ENCODE assay signal across 14 cellular contexts in genomic region chr20:13765868-13766416, GRCh38. TPM values are rescaled to one million over a fixed set of nuclear protein-coding genes. Genes with fewer than 3 reads are reported as not detected.
DNase-seq lines count a peak whose midpoint lies in the region; ATAC-seq, FAIRE-seq and TF ChIP-seq lines count a peak whose summit lies in the region.
"Had no signal": no experiment of that assay in that cellular context is flagged by ENCODE, and none has a peak within 500 bp of the region (broad histone marks: within the 10 kb centered on the region; RNA-seq: fewer than 3 reads in every experiment).

No MANE protein-coding gene starts in this region.

- no peak overlapping the region for H4K91ac ChIP-seq in mesenchymal stem cell (ENCODE audit: low read length)

- ATAC-seq in SK-N-SH treated with all-trans-retinoic acid at 6 μM for 48 hours (no peak), HepG2 (no peak), right lobe of liver (no peak), HG02678 (IDR thresholded peaks at IDR 0.05; ENCODE audit: unreplicated experiment) (no peak)
- ATAC-seq: HCT116 had no signal

- H2AFZ ChIP-seq in SK-N-SH (ENCODE audit: low read depth) (no peak overlapping the region), HepG2 (ENCODE audit: low read length) (no peak overlapping the region), endothelial cell of umbilical vein (ENCODE audit: low read depth, low read length) (no peak overlapping the region), mesenchymal stem cell (ENCODE audit: low read depth, low read length) (no peak overlapping the region)
- H2AFZ ChIP-seq: GM23248 had no signal

- H3K36me3 ChIP-seq in SK-N-SH (replicated peaks in 1 of 2; ENCODE audit: control insufficient read depth in 1 of 2, insufficient read depth in 2 of 2, low read length in 1 of 2), result peaks cover 76 to 82% of the 10 kb centered on the region in 2 experiments
- peaks cover 35 to 89% of the 10 kb centered on the region in 2 experiments for H3K36me3 ChIP-seq in HepG2 (replicated peaks in 1 of 2; ENCODE audit: control insufficient read depth in 1 of 2, insufficient read depth in 2 of 2, low read length in 2 of 2)
- H3K36me3 ChIP-seq in right lobe of liver, result peaks cover 0 to 76% (median 15%) of the 10 kb centered on the region in 4 donors
- peaks cover 8 to 31% of the 10 kb centered on the region in 2 experiments for H3K36me3 ChIP-seq in endothelial cell of umbilical vein (ENCODE audit: control insufficient read depth in 2 of 2, extremely low read depth in 1 of 2, insufficient read depth in 2 of 2, low read length in 2 of 2)
- peaks cover 19 to 90% of the 10 kb centered on the region in 2 experiments for H3K36me3 ChIP-seq in mesenchymal stem cell (ENCODE audit: control insufficient read depth in 1 of 2, insufficient read depth in 2 of 2, low read depth in 1 of 2, low read length in 2 of 2)

- no peak overlapping the region for H2BK5ac ChIP-seq in mesenchymal stem cell (ENCODE audit: low read depth, low read length, poor library complexity, severe bottlenecking)

- no peaks in the 10 kb centered on the region for H3K9me2 ChIP-seq in SK-N-SH

- H2AK5ac ChIP-seq in mesenchymal stem cell (ENCODE audit: low read length, severe bottlenecking), result no peak overlapping the region

- no peak overlapping the region for H2BK120ac ChIP-seq in mesenchymal stem cell (ENCODE audit: low read depth, low read length)

- H4K20me1 ChIP-seq in SK-N-SH (ENCODE audit: insufficient read depth), result no peaks in the 10 kb centered on the region
- no peaks in the 10 kb centered on the region for H4K20me1 ChIP-seq in HepG2 (ENCODE audit: insufficient read depth, low read length)
- no peaks in the 10 kb centered on the region for H4K20me1 ChIP-seq in endothelial cell of umbilical vein (replicated peaks; ENCODE audit: control insufficient read depth, extremely low read depth, insufficient read depth, low read length)

- POLR2A ChIA-PET in SK-N-SH (lab: Yijun Ruan, JAX) (no interaction called here), HepG2 (lab: Yijun Ruan, JAX) (no interaction called here), endothelial cell of umbilical vein (lab: Charles Lee) (no interaction called here)

- no peaks in the 10 kb centered on the region for H3K9me3 ChIP-seq in SK-N-SH
- peaks cover 5% of the 10 kb centered on the region; the same call in 1 of the 2 replicates for H3K9me3 ChIP-seq in HepG2 (ENCODE audit: low read length)
- no peaks in the 10 kb centered on the region for H3K9me3 ChIP-seq in right lobe of liver
- peaks cover 3% of the 10 kb centered on the region for H3K9me3 ChIP-seq in endothelial cell of umbilical vein (replicated peaks; ENCODE audit: control insufficient read depth, insufficient read depth, low read length)
- H3K9me3 ChIP-seq in mesenchymal stem cell (ENCODE audit: control insufficient read depth, low read length), result peaks cover 14% of the 10 kb centered on the region

- no peak for TF ChIP-seq CTCF in SK-N-SH (IDR thresholded peaks at IDR 0.05)
- TF ChIP-seq CTCF in HepG2 (CRISPR knock-in tag; IDR thresholded peaks at IDR 0.05), result no peak
- TF ChIP-seq CTCF in right lobe of liver (IDR thresholded peaks at IDR 0.05), result no peak
- no peak for TF ChIP-seq CTCF in endothelial cell of umbilical vein (IDR thresholded peaks at IDR 0.05; ENCODE audit: extremely low read depth in 1 of 2, insufficient read depth in 1 of 2, low read depth in 1 of 2, low read length in 2 of 2)

- in situ Hi-C loops in HepG2 (cut with HindIII; ENCODE audit: extremely low pct_ligation_motif_present, low pct_unique_long_range_greater_than_20kb), result no loop called here

- H3K27ac ChIP-seq in SK-N-SH (ENCODE audit: low read depth in 2 of 2, low read length in 1 of 2), result no peak overlapping the region
- no peak overlapping the region for H3K27ac ChIP-seq in HepG2 (ENCODE audit: extremely low read length, insufficient read depth, low read length)
- H3K27ac ChIP-seq in right lobe of liver, result no peak overlapping the region
- peak overlapping the region; percentile 94 for H3K27ac ChIP-seq in endothelial cell of umbilical vein (ENCODE audit: insufficient read depth, low read depth, low read length)
- no peak overlapping the region for H3K27ac ChIP-seq in mesenchymal stem cell (ENCODE audit: low read length, poor library complexity, severe bottlenecking)
- H3K27ac ChIP-seq: 22Rv1, GM23248 had no signal

- no TSS peak for BruUV-seq in HepG2 (replicated peaks; lab: Mats Ljungman, UMichigan)
- no TSS peak for BruUV-seq in endothelial cell of umbilical vein (replicated peaks; lab: Mats Ljungman, UMichigan)

- no peak overlapping the region for H3K14ac ChIP-seq in mesenchymal stem cell (ENCODE audit: low read length in 2 of 2)

- H3K27me3 ChIP-seq in SK-N-SH (ENCODE audit: insufficient read depth), result no peaks in the 10 kb centered on the region
- H3K27me3 ChIP-seq in HepG2 (ENCODE audit: control insufficient read depth in 1 of 2, insufficient read depth in 2 of 2, low read length in 2 of 2), result no peaks in the 10 kb centered on the region
- no peaks in the 10 kb centered on the region for H3K27me3 ChIP-seq in right lobe of liver
- H3K27me3 ChIP-seq in endothelial cell of umbilical vein (ENCODE audit: control insufficient read depth in 2 of 2, insufficient read depth in 2 of 2, low read length in 2 of 2), result no peaks in the 10 kb centered on the region
- no peaks in the 10 kb centered on the region for H3K27me3 ChIP-seq in mesenchymal stem cell (ENCODE audit: control insufficient read depth in 1 of 2, insufficient read depth in 1 of 2, low read length in 2 of 2)

- no peak overlapping the region for H2BK12ac ChIP-seq in mesenchymal stem cell (ENCODE audit: low read length in 2 of 2)

- TF ChIP-seq EP300 in SK-N-SH (IDR thresholded peaks at IDR 0.05; ENCODE audit: borderline replicate concordance in 1 of 2, low read depth in 1 of 2, low read length in 1 of 2) (no peak), HepG2 (IDR thresholded peaks at IDR 0.05; ENCODE audit: low read depth in 2 of 2, low read length in 2 of 2) (no peak), HepG2 (CRISPR knock-in tag; IDR thresholded peaks at IDR 0.05; ENCODE audit: borderline replicate concordance) (no peak)

- no peak overlapping the region for H3K4ac ChIP-seq in mesenchymal stem cell (ENCODE audit: low read depth in 1 of 2, low read length in 2 of 2)

- H3K4me2 ChIP-seq in SK-N-SH (no peak overlapping the region), HepG2 (ENCODE audit: low read depth, low read length) (no peak overlapping the region), endothelial cell of umbilical vein (ENCODE audit: insufficient read depth, low read length) (peak overlapping the region; percentile 67), mesenchymal stem cell (ENCODE audit: low read length, poor library complexity, severe bottlenecking) (no peak overlapping the region)

- H3K9ac ChIP-seq in SK-N-SH, result no peak overlapping the region
- no peak overlapping the region for H3K9ac ChIP-seq in HepG2 (ENCODE audit: insufficient read depth, low read depth, low read length)
- peak overlapping the region; percentile 35 for H3K9ac ChIP-seq in endothelial cell of umbilical vein (replicated peaks; ENCODE audit: extremely low read depth, insufficient read depth, low read length)
- H3K9ac ChIP-seq in mesenchymal stem cell (ENCODE audit: low read length), result no peak overlapping the region
- H3K9ac ChIP-seq: GM23248 had no signal

- no peaks in the 10 kb centered on the region for H3F3A ChIP-seq in SK-N-SH (replicated peaks; ENCODE audit: insufficient read depth)

- CTCF ChIA-PET in SK-N-SH (lab: Yijun Ruan, JAX), result interaction anchor here (1.2 kb wide), 1 partner anchor 12 kb away, joined by 3 read pairs; no protein-coding TSS in a partner anchor
- CTCF ChIA-PET in HepG2 (lab: Yijun Ruan, JAX; ENCODE audit: low intra/inter-chr PET ratio, low total read pairs), result no interaction called here
- CTCF ChIA-PET in endothelial cell of umbilical vein (lab: Charles Lee), result interaction anchor here (1.4 kb wide), 1 partner anchor 11 kb away, joined by 10 read pairs; no protein-coding TSS in a partner anchor

- DNase-seq in SK-N-SH (no peak), HepG2 (ENCODE audit: low spot score) (no peak), right lobe of liver (no peak), endothelial cell of umbilical vein (ENCODE audit: low read depth, low spot score) (no peak), erythroblast (lab: John Stamatoyannopoulos, UW) (no peak), mesenchymal stem cell (no peak)
- DNase-seq: Caco-2; CD8-positive, alpha-beta memory T cell; GM23248 had no signal

- H3K79me2 ChIP-seq in SK-N-SH (ENCODE audit: insufficient read depth) (no peaks in the 10 kb centered on the region; the same call in 1 of the 2 replicates), HepG2 (ENCODE audit: insufficient read depth, low read length) (no peaks in the 10 kb centered on the region), endothelial cell of umbilical vein (ENCODE audit: control insufficient read depth, insufficient read depth, low read length) (peaks cover 4% of the 10 kb centered on the region)

- H3K23ac ChIP-seq in mesenchymal stem cell (ENCODE audit: low read length in 2 of 2), result no peak overlapping the region

- 93% methylated on average over 1 of the region's 1 CpG for WGBS in SK-N-SH (ENCODE audit: low lambda C conversion rate)
- WGBS in HepG2 (ENCODE audit: low lambda C conversion rate), result 96% methylated on average over 1 of the region's 1 CpG
- 100% methylated on average over 1 of the region's 1 CpG for WGBS in right lobe of liver (ENCODE audit: insufficient coverage, low coverage, low lambda C conversion rate, missing lambda C conversion rate)
- no CpG with 5 or more reads among the region's 1 CpG for WGBS in mesenchymal stem cell

- no peaks in the 10 kb centered on the region for H3K9me1 ChIP-seq in endothelial cell of umbilical vein (replicated peaks; ENCODE audit: control insufficient read depth, extremely low read depth, insufficient read depth, low read length)

- no peak overlapping the region for H2BK15ac ChIP-seq in mesenchymal stem cell (ENCODE audit: low read depth, poor library complexity, severe bottlenecking)

- no peaks in the 10 kb centered on the region for H3K4me1 ChIP-seq in SK-N-SH (ENCODE audit: control insufficient read depth in 1 of 2, insufficient read depth in 2 of 2, low read depth in 1 of 2, low read length in 1 of 2)
- H3K4me1 ChIP-seq in HepG2 (ENCODE audit: insufficient read depth, low read length), result no peaks in the 10 kb centered on the region
- no peaks in the 10 kb centered on the region for H3K4me1 ChIP-seq in right lobe of liver
- peaks cover 10% of the 10 kb centered on the region for H3K4me1 ChIP-seq in endothelial cell of umbilical vein (ENCODE audit: control insufficient read depth, extremely low read depth, insufficient read depth, low read length)
- H3K4me1 ChIP-seq in mesenchymal stem cell (ENCODE audit: control insufficient read depth, insufficient read depth, low read depth, low read length), result no peaks in the 10 kb centered on the region
- H3K4me1 ChIP-seq: Caco-2 had no signal

- FAIRE-seq in HepG2 (lab: Jason Lieb, UNC) (no peak), endothelial cell of umbilical vein (lab: Jason Lieb, UNC) (no peak)
- FAIRE-seq: GM18507 had no signal

- TF ChIP-seq POLR2A in HepG2 (IDR thresholded peaks at IDR 0.05; ENCODE audit: insufficient read depth in 1 of 2, low read depth in 2 of 2, low read length in 2 of 2), result no peak
- TF ChIP-seq POLR2A in right lobe of liver (IDR thresholded peaks at IDR 0.05), result no peak
- TF ChIP-seq POLR2A in endothelial cell of umbilical vein (IDR thresholded peaks at IDR 0.05; ENCODE audit: low read depth, low read length), result no peak
- TF ChIP-seq POLR2A in erythroblast (IDR thresholded peaks at IDR 0.05; ENCODE audit: low read length), result no peak

- TF ChIP-seq RAD21 in SK-N-SH (IDR thresholded peaks at IDR 0.05; ENCODE audit: low read length), result no peak
- no peak for TF ChIP-seq RAD21 in HepG2 (CRISPR knock-in tag; IDR thresholded peaks at IDR 0.05)

- no peak overlapping the region for H4K8ac ChIP-seq in mesenchymal stem cell (ENCODE audit: low read length)

- dilution Hi-C loops in endothelial cell of umbilical vein (cut with MboI; ENCODE audit: extremely low pct_ligation_motif_present, low sequenced_read_pairs), result no loop called here

- no peak overlapping the region for H3K18ac ChIP-seq in mesenchymal stem cell (ENCODE audit: low read depth in 1 of 2, low read length in 2 of 2)

- H3K4me3 ChIP-seq in SK-N-SH (ENCODE audit: low read depth in 2 of 2, low read length in 1 of 2), result no peak overlapping the region
- no peak overlapping the region for H3K4me3 ChIP-seq in HepG2 (replicated peaks in 1 of 3; ENCODE audit: insufficient read depth in 1 of 3, low read depth in 2 of 3, low read length in 3 of 3)
- no peak overlapping the region for H3K4me3 ChIP-seq in right lobe of liver
- no peak overlapping the region for H3K4me3 ChIP-seq in endothelial cell of umbilical vein (replicated peaks in 1 of 3; ENCODE audit: insufficient read depth in 1 of 3, low read depth in 1 of 3, low read length in 3 of 3)
- H3K4me3 ChIP-seq in mesenchymal stem cell (ENCODE audit: insufficient read depth in 1 of 2, low read depth in 1 of 2, low read length in 2 of 2), result no peak overlapping the region
- H3K4me3 ChIP-seq: GM23248 had no signal

- intact Hi-C loops in HepG2 (cut with micrococcal nuclease; ENCODE audit: unreplicated experiment), result no loop called here
- intact Hi-C loops in right lobe of liver (cut with DNase I), result no loop called here
- intact Hi-C loops in endothelial cell of umbilical vein (cut with micrococcal nuclease), result no loop called here

- H3K79me1 ChIP-seq in mesenchymal stem cell (replicated peaks; ENCODE audit: low read length, poor library complexity, severe bottlenecking), result peaks cover 7% of the 10 kb centered on the region

RNA-seq across cellular contexts. Expression of gene ESF1, which starts 18.8 kb away (rescaled TPM):
- 1.4 and 1.8 TPM in 2 replicates for polyA plus RNA-seq in SK-N-SH (2012; rRNA removed)
- 2.5 and 4.6 TPM in 2 replicates for polyA plus RNA-seq in SK-N-SH (2012; cell fraction: cytosol; rRNA removed)
- 0.85 and 1.9 TPM in 2 replicates for polyA plus RNA-seq in SK-N-SH (2012; cell fraction: nucleus; rRNA removed)
- total RNA-seq in HepG2 (2016; rRNA removed; fragmentation: Illumina TruSeq; extraction: Trizol), result 66.9 and 95.1 TPM in 2 replicates
- total RNA-seq in HepG2 (2016; cell fraction: cytosol; rRNA removed; fragmentation: Illumina TruSeq; extraction: Trizol; ENCODE audit: low read depth), result 7.5 and 9.0 TPM in 2 replicates
- 68.6 and 90.2 TPM in 2 replicates for total RNA-seq in HepG2 (2016; cell fraction: insoluble cytoplasmic fraction; rRNA removed; fragmentation: Illumina TruSeq; extraction: Trizol)
- total RNA-seq in HepG2 (2016; cell fraction: membrane; rRNA removed; fragmentation: Illumina TruSeq; extraction: Trizol), result 13.8 and 18.1 TPM in 2 replicates
- total RNA-seq in HepG2 (2016; cell fraction: nucleus; rRNA removed; fragmentation: Illumina TruSeq; extraction: Trizol), result 67.2 and 79.2 TPM in 2 replicates
- 5.7 and 7.3 TPM in 2 replicates for polyA plus RNA-seq in HepG2 (2011; rRNA removed)
- polyA plus RNA-seq in HepG2 (2011; cell fraction: cytosol; rRNA removed), result 1.7 and 2.7 TPM in 2 replicates
- 2.5 and 5.8 TPM in 2 replicates for polyA plus RNA-seq in HepG2 (2011; cell fraction: nucleus; rRNA removed)
- polyA plus RNA-seq in HepG2 (2012), result 34.6 and 44.9 TPM in 2 replicates
- 1.00 and 1.2 TPM in 2 replicates for polyA plus RNA-seq in HepG2 (2016; cell fraction: cytosol; fragmentation: Illumina TruSeq; extraction: Trizol; ENCODE audit: low read depth)
- 69.7 and 73.1 TPM in 2 replicates for polyA plus RNA-seq in HepG2 (2016; cell fraction: insoluble cytoplasmic fraction; fragmentation: Illumina TruSeq; extraction: Trizol; ENCODE audit: low read depth)
- polyA plus RNA-seq in HepG2 (2016; cell fraction: membrane; fragmentation: Illumina TruSeq; extraction: Trizol; ENCODE audit: low read depth), result 3.0 and 3.7 TPM in 2 replicates
- 61.2 and 66.0 TPM in 2 replicates for polyA plus RNA-seq in HepG2 (2016; cell fraction: nucleus; fragmentation: Illumina TruSeq; extraction: Trizol; ENCODE audit: insufficient read depth, low read depth)
- polyA minus RNA-seq in HepG2 (2011; rRNA and poly(A)+ RNA removed; ENCODE audit: low replicate concordance), result 0.32 and 0.37 TPM in 2 replicates
- 10.5 and 11.4 TPM in 2 replicates for polyA minus RNA-seq in HepG2 (2011; cell fraction: cytosol; rRNA and poly(A)+ RNA removed)
- 47.6 and 49.1 TPM in 2 replicates for polyA minus RNA-seq in HepG2 (2011; cell fraction: nucleus; rRNA and poly(A)+ RNA removed)
- total RNA-seq in right lobe of liver, result 1 to 10 TPM; 4.4 to 8.9 (median 6.9) TPM
- total RNA-seq in endothelial cell of umbilical vein, result 15.2 and 15.5 TPM in 2 replicates
- 0.24 and 0.72 TPM in 2 replicates for polyA plus RNA-seq in endothelial cell of umbilical vein
- 2.2 and 2.3 TPM in 2 replicates for polyA plus RNA-seq in endothelial cell of umbilical vein (2011; cell fraction: cytosol; rRNA removed)
- 2.7 and 4.8 TPM in 2 replicates for polyA plus RNA-seq in endothelial cell of umbilical vein (2011; cell fraction: nucleus; rRNA removed)
- 18.8 and 21.9 TPM in 2 replicates for polyA plus RNA-seq in endothelial cell of umbilical vein (2012)
- polyA minus RNA-seq in endothelial cell of umbilical vein, result 0.63 and 0.74 TPM in 2 replicates
- polyA minus RNA-seq in endothelial cell of umbilical vein (2011; cell fraction: cytosol; rRNA and poly(A)+ RNA removed), result 3.8 TPM
- 4.6 and 4.9 TPM in 2 replicates for polyA minus RNA-seq in endothelial cell of umbilical vein (2011; cell fraction: nucleus; rRNA and poly(A)+ RNA removed)
- polyA plus RNA-seq in mesenchymal stem cell (2013, experiment 1 of 2), result 20.9 TPM
- polyA plus RNA-seq in mesenchymal stem cell (2013, experiment 2 of 2), result 19.9 TPM

RNA-seq across cellular contexts. Expression of gene NDUFAF5, which starts 18.9 kb away (rescaled TPM):
- polyA plus RNA-seq in SK-N-SH (2012; rRNA removed) (8.0 TPM in 2 replicates), HepG2 (2011; rRNA removed) (18.7 and 23.1 TPM in 2 replicates), endothelial cell of umbilical vein (6.1 and 9.8 TPM in 2 replicates)
- polyA plus RNA-seq in SK-N-SH (2012; cell fraction: cytosol; rRNA removed), result 10.9 and 16.5 TPM in 2 replicates
- polyA plus RNA-seq in SK-N-SH (2012; cell fraction: nucleus; rRNA removed), result 10.7 and 24.7 TPM in 2 replicates
- total RNA-seq in HepG2 (2016; rRNA removed; fragmentation: Illumina TruSeq; extraction: Trizol) (66.7 and 86.0 TPM in 2 replicates), right lobe of liver (10 to 100 TPM in 5 of 6 experiments, 1 to 10 TPM in 1; 9.8 to 15.9 (median 11.7) TPM), endothelial cell of umbilical vein (26.4 and 28.4 TPM in 2 replicates)
- 30.8 and 32.0 TPM in 2 replicates for total RNA-seq in HepG2 (2016; cell fraction: cytosol; rRNA removed; fragmentation: Illumina TruSeq; extraction: Trizol; ENCODE audit: low read depth)
- total RNA-seq in HepG2 (2016; cell fraction: insoluble cytoplasmic fraction; rRNA removed; fragmentation: Illumina TruSeq; extraction: Trizol), result 74.9 and 86.0 TPM in 2 replicates
- total RNA-seq in HepG2 (2016; cell fraction: membrane; rRNA removed; fragmentation: Illumina TruSeq; extraction: Trizol), result 50.4 and 54.3 TPM in 2 replicates
- total RNA-seq in HepG2 (2016; cell fraction: nucleus; rRNA removed; fragmentation: Illumina TruSeq; extraction: Trizol), result 91.1 and 92.0 TPM in 2 replicates
- 10.1 and 15.3 TPM in 2 replicates for polyA plus RNA-seq in HepG2 (2011; cell fraction: cytosol; rRNA removed)
- polyA plus RNA-seq in HepG2 (2011; cell fraction: nucleus; rRNA removed), result 20.9 and 31.1 TPM in 2 replicates
- polyA plus RNA-seq in HepG2 (2012), result 27.5 and 36.0 TPM in 2 replicates
- polyA plus RNA-seq in HepG2 (2016; cell fraction: cytosol; fragmentation: Illumina TruSeq; extraction: Trizol; ENCODE audit: low read depth), result 19.8 and 21.6 TPM in 2 replicates
- 63.1 and 68.5 TPM in 2 replicates for polyA plus RNA-seq in HepG2 (2016; cell fraction: insoluble cytoplasmic fraction; fragmentation: Illumina TruSeq; extraction: Trizol; ENCODE audit: low read depth)
- polyA plus RNA-seq in HepG2 (2016; cell fraction: membrane; fragmentation: Illumina TruSeq; extraction: Trizol; ENCODE audit: low read depth), result 22.7 and 26.9 TPM in 2 replicates
- 87.8 and 109 TPM in 2 replicates for polyA plus RNA-seq in HepG2 (2016; cell fraction: nucleus; fragmentation: Illumina TruSeq; extraction: Trizol; ENCODE audit: insufficient read depth, low read depth)
- polyA minus RNA-seq in HepG2 (2011; rRNA and poly(A)+ RNA removed; ENCODE audit: low replicate concordance), result 4.9 and 6.3 TPM in 2 replicates
- polyA minus RNA-seq in HepG2 (2011; cell fraction: cytosol; rRNA and poly(A)+ RNA removed), result 8.4 and 9.1 TPM in 2 replicates
- polyA minus RNA-seq in HepG2 (2011; cell fraction: nucleus; rRNA and poly(A)+ RNA removed), result 107 and 108 TPM in 2 replicates
- 11.6 and 12.0 TPM in 2 replicates for polyA plus RNA-seq in endothelial cell of umbilical vein (2011; cell fraction: cytosol; rRNA removed)
- 25.3 and 32.6 TPM in 2 replicates for polyA plus RNA-seq in endothelial cell of umbilical vein (2011; cell fraction: nucleus; rRNA removed)
- polyA plus RNA-seq in endothelial cell of umbilical vein (2012), result 22.1 and 28.1 TPM in 2 replicates
- 10.3 and 10.9 TPM in 2 replicates for polyA minus RNA-seq in endothelial cell of umbilical vein
- polyA minus RNA-seq in endothelial cell of umbilical vein (2011; cell fraction: cytosol; rRNA and poly(A)+ RNA removed), result 5.0 TPM
- polyA minus RNA-seq in endothelial cell of umbilical vein (2011; cell fraction: nucleus; rRNA and poly(A)+ RNA removed), result 18.4 and 23.2 TPM in 2 replicates
- 11.4 TPM for polyA plus RNA-seq in mesenchymal stem cell (2013, experiment 1 of 2)
- 11.8 TPM for polyA plus RNA-seq in mesenchymal stem cell (2013, experiment 2 of 2)
